13 cellular contexts compared by ENCODE assay signal in the genomic region with DNA sequence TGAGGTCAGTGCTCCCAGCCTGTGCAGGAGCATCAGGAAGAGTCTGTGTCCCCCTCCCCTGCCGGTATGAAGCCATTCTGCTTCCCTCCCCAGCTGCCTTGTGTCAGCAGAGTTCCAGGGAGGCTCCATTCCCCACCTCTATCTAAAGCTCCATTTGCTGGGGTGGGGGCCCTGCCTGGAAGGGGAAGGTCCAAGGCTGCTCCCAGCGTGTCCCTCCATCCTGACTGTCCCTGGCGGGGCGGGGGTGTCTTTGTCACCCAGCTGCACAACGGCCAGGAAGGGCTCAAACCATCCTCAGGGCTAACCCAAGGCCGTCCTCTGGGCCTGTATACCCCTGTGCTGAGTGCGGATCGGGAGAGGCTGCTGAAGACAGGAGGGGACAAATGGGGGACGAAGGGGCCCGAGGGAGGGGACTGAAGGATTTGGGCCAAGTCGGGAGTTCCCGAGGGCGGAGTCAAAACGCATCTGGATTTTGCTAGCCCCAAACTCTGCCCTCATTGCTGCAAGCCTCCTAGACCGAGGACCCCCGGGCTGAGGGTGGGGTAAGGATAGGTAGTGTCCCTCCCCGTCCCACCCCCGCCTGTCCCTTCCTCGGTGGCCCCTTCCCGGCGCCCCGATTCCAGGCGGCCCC. TPM values are rescaled to one million over a fixed set of nuclear protein-coding genes. Genes with fewer than 3 reads are reported as not detected.
DNase-seq lines count a peak whose midpoint lies in the region; ATAC-seq and TF ChIP-seq lines count a peak whose summit lies in the region.
"Had no signal": no experiment of that assay in that cellular context is flagged by ENCODE, and none has a peak within 500 bp of the region (broad histone marks: within the 10 kb centered on the region; RNA-seq: fewer than 3 reads in every experiment).

No MANE protein-coding gene starts in this region.

- H3K4me3 Mint-ChIP-seq in neural progenitor cell, result no peak overlapping the region
- H3K4me3 Mint-ChIP-seq: stimulated activated effector memory CD8-positive, alpha-beta T cell treated with anti-CD3 and anti-CD28 coated beads, Interleukin-12 subunit alpha, Interleukin-12 subunit beta, amount 100 ng/mL, for 72 hours had no signal

- POLR2A ChIA-PET in GM10248 (lab: Yijun Ruan, JAX), result no interaction called here

- no peak overlapping the region for H2AFZ ChIP-seq in neural progenitor cell (replicated peaks)

- H3K4me2 ChIP-seq in neural progenitor cell, result peak overlapping the region; percentile 79

- 18 to 34% methylated on average over 9 to 13 of the region's 23 CpGs for WGBS in gastroesophageal sphincter (ENCODE audit: low coverage in 1 of 2), 2 donors

- H3K4me1 Mint-ChIP-seq in neural progenitor cell, result peaks cover 25% of the 10 kb centered on the region
- H3K4me1 Mint-ChIP-seq: stimulated activated effector memory CD8-positive, alpha-beta T cell treated with anti-CD3 and anti-CD28 coated beads, Interleukin-12 subunit alpha, Interleukin-12 subunit beta, amount 100 ng/mL, for 72 hours had no signal

- ATAC-seq in gastroesophageal sphincter, result peak; percentile 0
- ATAC-seq: activated CD4-positive, CD25-positive, alpha-beta regulatory T cell treated with anti-CD3 and anti-CD28 coated beads, Interleukin-2, amount 50 U/mL, for 24 hours; stimulated activated effector memory CD8-positive, alpha-beta T cell treated with anti-CD3 and anti-CD28 coated beads, Interleukin-12 subunit alpha, Interleukin-12 subunit beta, amount 100 ng/mL, for 72 hours had no signal

- CTCF ChIA-PET in GM10248 (lab: Yijun Ruan, JAX), result interaction anchor here (1.8 kb wide), 1 partner anchor 16 kb away, joined by 7 read pairs; no protein-coding TSS in a partner anchor

- no peaks in the 10 kb centered on the region for H3K36me3 Mint-ChIP-seq in neural progenitor cell
- H3K36me3 Mint-ChIP-seq: stimulated activated effector memory CD8-positive, alpha-beta T cell treated with anti-CD3 and anti-CD28 coated beads, Interleukin-12 subunit alpha, Interleukin-12 subunit beta, amount 100 ng/mL, for 72 hours had no signal

- no peaks in the 10 kb centered on the region for H4K20me1 ChIP-seq in neural progenitor cell (ENCODE audit: low read depth)

- no peaks in the 10 kb centered on the region for H3K9me3 ChIP-seq in gastroesophageal sphincter
- H3K9me3 ChIP-seq in neural progenitor cell (ENCODE audit: low read depth), result no peaks in the 10 kb centered on the region
- no peaks in the 10 kb centered on the region for H3K9me3 ChIP-seq in uterus

- H3K27me3 ChIP-seq in gastroesophageal sphincter (peaks cover 53% of the 10 kb centered on the region), neural progenitor cell (peaks cover 57% of the 10 kb centered on the region), uterus (no peaks in the 10 kb centered on the region)

- peak; percentile 58 for DNase-seq in activated effector memory CD4-positive, alpha-beta T cell treated with anti-CD3 and anti-CD28 coated beads, Interleukin-2, amount 50 U/mL, for 16 hours
- DNase-seq in activated effector memory CD4-positive, alpha-beta T cell treated with Interleukin-2 at 50 U/mL for 16 hours, result no peak
- DNase-seq in neural progenitor cell (ENCODE audit: low spot score), result no peak
- DNase-seq in uterus, result peak in 1 of 2 donors; percentile 64
- DNase-seq in T-helper 2 cell, result no peak
- DNase-seq in GM10248 (ENCODE audit: extremely low spot score), result no peak
- no peak for DNase-seq in NAMALWA (ENCODE audit: low spot score)
- DNase-seq: amygdala, NCI-H1694 treated with DMSO at 0.1 percent for 48 hours had no signal

- H3K9ac ChIP-seq in neural progenitor cell, result no peak overlapping the region

- H3K79me2 ChIP-seq in neural progenitor cell (ENCODE audit: low read depth), result no peaks in the 10 kb centered on the region

- H3K27ac Mint-ChIP-seq in neural progenitor cell, result no peak overlapping the region
- H3K27ac Mint-ChIP-seq: stimulated activated effector memory CD8-positive, alpha-beta T cell treated with anti-CD3 and anti-CD28 coated beads, Interleukin-12 subunit alpha, Interleukin-12 subunit beta, amount 100 ng/mL, for 72 hours had no signal

- no peaks in the 10 kb centered on the region for H3F3A ChIP-seq in neural progenitor cell (ENCODE audit: low read depth)

- H3K36me3 ChIP-seq in gastroesophageal sphincter, result no peaks in the 10 kb centered on the region
- H3K36me3 ChIP-seq in neural progenitor cell, result no peaks in the 10 kb centered on the region
- no peaks in the 10 kb centered on the region for H3K36me3 ChIP-seq in uterus

- H3K27ac ChIP-seq in gastroesophageal sphincter (peak overlapping the region; percentile 83 to 93 (median 86)), neural progenitor cell (no peak overlapping the region), uterus (peak overlapping the region; percentile 96)

- peak overlapping the region; percentile 42 to 57 for H3K4me3 ChIP-seq in gastroesophageal sphincter
- peak overlapping the region; percentile 46 for H3K4me3 ChIP-seq in neural progenitor cell
- H3K4me3 ChIP-seq in uterus, result peak overlapping the region; percentile 22 to 46

- H3K27me3 Mint-ChIP-seq in neural progenitor cell (ENCODE audit: insufficient read depth, low read depth), result peaks cover 8% of the 10 kb centered on the region

- TF ChIP-seq EP300 in gastroesophageal sphincter (IDR thresholded peaks at IDR 0.05), result no peak

- H3K4me1 ChIP-seq in gastroesophageal sphincter (peaks cover 0 to 67% (median 34%) of the 10 kb centered on the region in 3 donors), neural progenitor cell (peaks cover 4% of the 10 kb centered on the region), uterus (peaks cover 0 to 3% of the 10 kb centered on the region in 2 donors)

- no peaks in the 10 kb centered on the region for H3K9me3 Mint-ChIP-seq in neural progenitor cell
- H3K9me3 Mint-ChIP-seq: stimulated activated effector memory CD8-positive, alpha-beta T cell treated with anti-CD3 and anti-CD28 coated beads, Interleukin-12 subunit alpha, Interleukin-12 subunit beta, amount 100 ng/mL, for 72 hours had no signal

- no peak for TF ChIP-seq POLR2A in gastroesophageal sphincter (IDR thresholded peaks at IDR 0.05)
- TF ChIP-seq POLR2A in uterus (IDR thresholded peaks at IDR 0.05), result no peak

- TF ChIP-seq CTCF in gastroesophageal sphincter (IDR thresholded peaks at IDR 0.05) (no peak), neural progenitor cell (IDR thresholded peaks at IDR 0.05) (no peak), uterus (IDR thresholded peaks at IDR 0.05) (no peak), GM10248 (IDR thresholded peaks at IDR 0.05; ENCODE audit: control extremely low read depth, extremely low read depth, low read depth, missing control alignments) (no peak)

- intact Hi-C loops in uterus (cut with DNase I; ENCODE audit: low total_unique reads), result no loop called here

RNA-seq across cellular contexts. Expression of a gene that starts 0.7 kb away (rescaled TPM):
- total RNA-seq in gastroesophageal sphincter (100 to 1,000 TPM in 3 of 4 donors, 10 to 100 TPM in 1; 77.4 to 133 (median 118) TPM), neural progenitor cell (ENCODE audit: low replicate concordance) (0.22 and 2.0 TPM in 2 replicates), uterus (100 to 1,000 TPM in 3 of 4 donors, 10 to 100 TPM in 1; 52.1 to 161 (median 127) TPM)

RNA-seq across cellular contexts. Expression of a gene that starts 18.7 kb away (rescaled TPM):
- not detected for total RNA-seq in gastroesophageal sphincter
- total RNA-seq in neural progenitor cell (ENCODE audit: low replicate concordance), result 0.39 and 0.46 TPM in 2 replicates
- 1 to 10 TPM in 1 of 4 donors, under 1 TPM in 2, not detected in 1; 0.14 to 2.9 (median 0.27) TPM for total RNA-seq in uterus
- total RNA-seq: A172 had no signal

RNA-seq across cellular contexts. Expression of a gene that starts 44.9 kb away (rescaled TPM):
- total RNA-seq in gastroesophageal sphincter (10 to 100 TPM in 2 of 4 donors, 1 to 10 TPM in 2; 6.5 to 17.9 (median 10.5) TPM), neural progenitor cell (ENCODE audit: low replicate concordance) (13.8 and 18.9 TPM in 2 replicates), uterus (10 to 100 TPM in 3 of 4 donors, 1 to 10 TPM in 1; 2.6 to 31.6 (median 14.4) TPM)

RNA-seq across cellular contexts. Expression of a gene that starts 58.0 kb away (rescaled TPM):
- total RNA-seq in gastroesophageal sphincter (under 1 TPM in 3 of 4 donors, not detected in 1; 0.13 to 0.35 (median 0.16) TPM), neural progenitor cell (ENCODE audit: low replicate concordance) (9.3 and 25.1 TPM in 2 replicates), uterus (1 to 10 TPM in 2 of 4 donors, not detected in 2; 1.7 to 2.7 TPM)

Comparison
In these comparisons a context has a peak if more than half of its experiments do, and no peak if none do; other contexts are left out.
1. RNA of a gene that starts 0.7 kb away (total RNA-seq): 52.1 to 161 TPM in uterus and 77.4 to 133 TPM in gastroesophageal sphincter; 0.22 to 2.0 TPM in neural progenitor cell; every median in the first group is over 10 times any median in the second.
2. Peak in every context shown above with its lines, with median percentiles within 50 percentile points of each other: H3K4me3 ChIP-seq.